In the genomic region with DNA sequence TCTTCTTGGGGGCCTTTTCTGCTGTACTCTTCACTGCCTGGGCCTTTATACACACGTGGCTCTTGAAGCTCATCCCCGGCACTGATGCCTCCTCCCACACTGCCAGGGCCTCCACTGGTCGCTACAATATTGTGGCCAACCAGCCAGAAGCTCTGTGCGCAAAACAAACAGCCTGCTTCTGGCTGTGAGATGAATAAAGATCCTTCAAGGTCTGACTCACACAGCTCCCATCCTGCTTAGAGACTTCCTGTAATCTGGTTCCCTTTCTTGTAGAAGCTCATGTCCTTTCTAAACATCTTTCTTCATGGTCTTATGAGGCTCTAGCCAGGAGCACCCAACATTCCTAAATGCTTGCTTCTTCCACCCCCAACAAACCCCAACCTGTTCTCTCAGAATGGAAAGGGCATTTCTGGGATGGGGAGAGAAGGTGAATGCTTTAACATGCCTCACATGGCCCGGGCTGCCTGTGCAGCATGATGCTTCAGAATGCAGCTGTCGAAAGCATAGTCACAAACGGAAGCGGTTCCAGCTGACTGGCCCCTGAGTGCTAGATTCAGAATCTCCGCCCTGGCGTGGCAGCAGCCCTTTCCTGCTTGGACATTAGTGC, we compare ENCODE assay signal across 8 cellular contexts. TPM values are rescaled to one million over a fixed set of nuclear protein-coding genes. Genes with fewer than 3 reads are reported as not detected.
DNase-seq lines count a peak whose midpoint lies in the region; ATAC-seq and TF ChIP-seq lines count a peak whose summit lies in the region.

No MANE protein-coding gene starts in this region.

- peaks cover 7% of the 10 kb centered on the region for H3K4me1 ChIP-seq in A673 (ENCODE audit: insufficient read depth, low read length, poor library complexity, severe bottlenecking)
- H3K4me1 ChIP-seq in right cardiac atrium (ENCODE audit: control insufficient read depth, insufficient read depth, low read length) = peaks cover 15% of the 10 kb centered on the region

- ATAC-seq in HG02642 (IDR thresholded peaks at IDR 0.05; ENCODE audit: poor library complexity, unreplicated experiment) (peak; percentile 97), right cardiac atrium (peak; percentile 82 to 91)

- CTCF ChIA-PET in A673 (lab: Charles Lee) = no interaction called here

- in situ Hi-C loops in GM13977 (cut with MboI; ENCODE audit: low pct_unique_long_range_greater_than_20kb, low sequenced_read_pairs, unreplicated experiment) = no loop called here

- BruUV-seq in A673 (replicated peaks; lab: Mats Ljungman, UMichigan) = no TSS peak

- intact Hi-C loops in A673 (cut with micrococcal nuclease; ENCODE audit: unreplicated experiment) (no loop called here), right cardiac atrium (cut with DNase I) (no loop called here)

- no peaks in the 10 kb centered on the region for H3K36me3 ChIP-seq in A673 (ENCODE audit: insufficient read depth, low read length, poor library complexity, severe bottlenecking)

- no peak for TF ChIP-seq CTCF in A673 (conservative IDR thresholded peaks at IDR 0.05; ENCODE audit: low read depth, low read length)
- TF ChIP-seq CTCF in GM13977 (IDR thresholded peaks at IDR 0.05; ENCODE audit: extremely low read depth, insufficient read depth, missing control alignments) = no peak

- H3K27ac ChIP-seq in A673 (ENCODE audit: low read depth, low read length, poor library complexity, severe bottlenecking) (no peak overlapping the region), right cardiac atrium (ENCODE audit: low read length) (peak overlapping the region; percentile 85), skin epidermis (peak overlapping the region in 19 of 21 experiments; percentile 1 to 84 (median 64))

- POLR2A ChIA-PET in A673 (lab: Charles Lee; ENCODE audit: low non-redundant PET) = no interaction called here

- H3K9me3 ChIP-seq in A673 (ENCODE audit: low read depth, low read length, poor library complexity, severe bottlenecking) = no peaks in the 10 kb centered on the region
- no peaks in the 10 kb centered on the region for H3K9me3 ChIP-seq in right cardiac atrium (ENCODE audit: control insufficient read depth, low read length)

- WGBS in right cardiac atrium = 27% methylated on average over 10 of the region's 10 CpGs

- H3K4me3 ChIP-seq in A673 (ENCODE audit: low read depth, low read length, poor library complexity, severe bottlenecking) (no peak overlapping the region), right cardiac atrium (ENCODE audit: low read length) (no peak overlapping the region), skin epidermis (no peak overlapping the region)

- H3K27me3 ChIP-seq in A673 (replicated peaks; ENCODE audit: insufficient read depth, low read depth, low read length, poor library complexity) (no peaks in the 10 kb centered on the region), right cardiac atrium (ENCODE audit: control insufficient read depth, insufficient read depth) (no peaks in the 10 kb centered on the region)

- peak; percentile 36 for DNase-seq in A673 (ENCODE audit: low spot score)
- peak; percentile 61 for DNase-seq in GM13977 (ENCODE audit: low spot score)
- DNase-seq in NCI-H460 (ENCODE audit: extremely low read depth, low read depth) = peak; percentile 76
- DNase-seq in activated naive CD4-positive, alpha-beta T cell treated with Interleukin-2 at 50 U/mL for 16 hours = peak; percentile 26
- DNase-seq in right cardiac atrium = peak; percentile 77 to 87 (median 86)
- no peak for DNase-seq in NCI-H2196 treated with DMSO at 0.1 percent for 48 hours (lab: John Stamatoyannopoulos, UW; ENCODE audit: unreplicated experiment)

RNA-seq across cellular contexts. Expression of a gene that starts 24.6 kb away (rescaled TPM):
- 4.0 and 7.7 TPM in 2 replicates for total RNA-seq in A673 (2021)
- 6.7 and 7.4 TPM in 2 replicates for total RNA-seq in NCI-H460 (2014; rRNA removed; shearing (Covaris generic))
- 0.98 and 2.4 TPM in 2 replicates for polyA plus RNA-seq in NCI-H460 (2014; cell fraction: nucleus; rRNA removed)
- total RNA-seq in right cardiac atrium = 10 to 100 TPM in 1 of 4 donors, 1 to 10 TPM in 3; 8.9 to 11.1 (median 9.7) TPM
- 5.7 TPM for polyA plus RNA-seq in right cardiac atrium
